ENCODE assay signal across 13 cellular contexts in genomic region chr18:49656098-49656591, GRCh38.
DNase-seq lines count a peak whose midpoint lies in the region; ATAC-seq and TF ChIP-seq lines count a peak whose summit lies in the region.
"Had no signal": no experiment of that assay in that cellular context is flagged by ENCODE, and none has a peak within 500 bp of the region (broad histone marks: within the 10 kb centered on the region; RNA-seq: fewer than 3 reads in every experiment).

No MANE protein-coding gene starts in this region.

- peak; percentile 75 for DNase-seq in ELR (ENCODE audit: low read depth)
- DNase-seq in NB4 (ENCODE audit: low read depth), result peak; percentile 41
- DNase-seq in brain microvascular endothelial cell, result peak; percentile 91
- peak; percentile 41 for DNase-seq in myocyte (ENCODE audit: low read depth)
- no peak for DNase-seq in NCI-H187 (lab: John Stamatoyannopoulos, UW)
- DNase-seq in T-helper 17 cell, result no peak
- DNase-seq: activated T-cell treated with anti-CD3 and anti-CD28 coated beads, Interleukin-2, amount 50 U/mL, for 4 hours; colonic mucosa; GDM1; natural killer cell; stomach had no signal

- H3K36me3 Mint-ChIP-seq in T-helper 17 cell (ENCODE audit: low read depth), result peaks cover 2% of the 10 kb centered on the region
- H3K36me3 Mint-ChIP-seq: natural killer cell had no signal

- no peaks in the 10 kb centered on the region for H3K27me3 ChIP-seq in brain microvascular endothelial cell (replicated peaks)
- H3K27me3 ChIP-seq: colonic mucosa, stomach had no signal

- in situ Hi-C loops in brain microvascular endothelial cell (cut with HindIII; ENCODE audit: low pct_ligation_motif_present, low sequenced_read_pairs), result no loop called here

- no peak overlapping the region for H3K27ac Mint-ChIP-seq in T-helper 17 cell
- H3K27ac Mint-ChIP-seq: natural killer cell had no signal

- H3K4me3 Mint-ChIP-seq in T-helper 17 cell, result no peak overlapping the region
- H3K4me3 Mint-ChIP-seq: activated T-cell treated with anti-CD3 and anti-CD28 coated beads, Interleukin-2, amount 50 U/mL, for 4 hours; natural killer cell had no signal

- H3K27me3 Mint-ChIP-seq in T-helper 17 cell, result peaks cover 12% of the 10 kb centered on the region

- H3K4me3 ChIP-seq in NB4 (ENCODE audit: low read depth, low read length) (no peak overlapping the region), brain microvascular endothelial cell (ENCODE audit: low read depth, low read length) (no peak overlapping the region)
- H3K4me3 ChIP-seq: colonic mucosa, stomach had no signal

- no peaks in the 10 kb centered on the region for H3K36me3 ChIP-seq in brain microvascular endothelial cell (replicated peaks)
- H3K36me3 ChIP-seq: colonic mucosa, stomach had no signal

- peak overlapping the region; percentile 43 for H3K27ac ChIP-seq in brain microvascular endothelial cell
- H3K27ac ChIP-seq: colonic mucosa, stomach had no signal

- H3K4me1 Mint-ChIP-seq in T-helper 17 cell, result peaks cover 9% of the 10 kb centered on the region

- TF ChIP-seq POLR2A in NB4 (IDR thresholded peaks at IDR 0.05; ENCODE audit: extremely low read depth, insufficient read length) (no peak), GM18505 (IDR thresholded peaks at IDR 0.05; ENCODE audit: borderline replicate concordance, extremely low read depth, insufficient read depth, insufficient read length) (no peak)

- no peak for TF ChIP-seq CTCF in NB4 (IDR thresholded peaks at IDR 0.05; ENCODE audit: low read depth, low read length)
- no peak for TF ChIP-seq CTCF in brain microvascular endothelial cell (IDR thresholded peaks at IDR 0.05; ENCODE audit: low read depth, low read length, missing control alignments)

- H3K9me3 ChIP-seq in T-helper 17 cell (ENCODE audit: control insufficient read depth, low read length, poor library complexity, severe bottlenecking), result no peaks in the 10 kb centered on the region
- H3K9me3 ChIP-seq: colonic mucosa, stomach had no signal

- ATAC-seq in GM18505 (IDR thresholded peaks at IDR 0.05; ENCODE audit: unreplicated experiment), result no peak
- ATAC-seq in HG03097 (IDR thresholded peaks at IDR 0.05; ENCODE audit: low FRiP score, unreplicated experiment), result no peak
- ATAC-seq in T-helper 17 cell, result no peak

Comparison
In these comparisons a context has a peak if more than half of its experiments do, and no peak if none do; other contexts are left out.
1. DNase-seq: peak in ELR (single experiment), NB4 (single experiment), brain microvascular endothelial cell (single experiment) and myocyte (single experiment); none in NCI-H187 (0 of 2) and T-helper 17 cell (0 of 3).